8 cellular contexts compared by ENCODE assay signal in the genomic region with DNA sequence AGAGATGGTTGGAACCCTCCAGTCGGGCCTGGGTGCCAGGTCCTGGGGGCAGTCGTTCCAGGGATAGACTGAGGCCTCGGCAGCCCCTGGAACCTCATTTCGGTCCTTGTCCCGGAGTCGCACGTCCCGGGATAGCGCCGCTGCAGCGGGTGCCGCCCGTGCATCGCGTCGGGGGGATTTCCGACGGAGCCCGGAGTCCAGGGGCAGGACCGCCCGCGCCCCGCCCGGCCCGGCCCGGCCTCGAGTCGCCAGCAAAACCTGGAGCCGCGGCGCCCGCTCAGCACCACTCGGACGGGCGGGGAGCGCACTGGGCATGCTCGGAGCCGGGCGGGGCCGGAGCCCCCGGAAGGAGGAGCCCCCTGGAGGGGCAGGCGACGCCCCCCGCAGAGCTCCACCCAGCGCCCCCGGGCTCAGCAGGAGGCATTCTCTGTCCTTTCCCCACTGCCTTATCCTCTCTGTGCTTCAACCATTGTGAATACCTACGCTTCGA. TPM values are rescaled to one million over a fixed set of nuclear protein-coding genes. Genes with fewer than 3 reads are reported as not detected.
A peak's percentile ranks its signal among the peaks of the same experiment; 100 is the strongest.
DNase-seq lines count a peak whose midpoint lies in the region; ATAC-seq and TF ChIP-seq lines count a peak whose summit lies in the region.
"Had no signal": no experiment of that assay in that cellular context is flagged by ENCODE, and none has a peak within 500 bp of the region (broad histone marks: within the 10 kb centered on the region; RNA-seq: fewer than 3 reads in every experiment).

No MANE protein-coding gene starts in this region.

- H3K36me3 Mint-ChIP-seq in CD14-positive monocyte = peaks cover 0 to 8% of the 10 kb centered on the region in 2 donors

- H3K4me2 ChIP-seq in KMS-11 = no peak overlapping the region
- H3K4me2 ChIP-seq in mammary epithelial cell (ENCODE audit: insufficient read depth, low read depth, low read length) = peak overlapping the region; percentile 73
- H3K4me2 ChIP-seq in Karpas-422 (ENCODE audit: low read depth, low read length, poor library complexity, severe bottlenecking) = no peak overlapping the region

- H3K27ac Mint-ChIP-seq in CD14-positive monocyte = no peak overlapping the region

- H3K9ac ChIP-seq in KMS-11 (no peak overlapping the region), mammary epithelial cell (ENCODE audit: insufficient read depth, low read length) (no peak overlapping the region), Karpas-422 (ENCODE audit: low read length) (no peak overlapping the region)

- TF ChIP-seq CTCF in KMS-11 (conservative IDR thresholded peaks at IDR 0.05; ENCODE audit: low read depth, low read length) (no peak), mammary epithelial cell (conservative IDR thresholded peaks at IDR 0.05 in 1 of 2, IDR thresholded peaks at IDR 0.05 in 1 of 2; ENCODE audit: extremely low read depth in 1 of 2, insufficient read depth in 1 of 2, low read depth in 1 of 2, low read length in 2 of 2) (no peak), upper lobe of left lung (IDR thresholded peaks at IDR 0.05) (no peak), CD14-positive monocyte (IDR thresholded peaks at IDR 0.05) (no peak)

- in situ Hi-C loops in mammary epithelial cell (cut with MboI; ENCODE audit: low sequenced_read_pairs in 2 of 2) = no loop called here

- H3K4me3 ChIP-seq in KMS-11 (IDR thresholded peaks at IDR 0.05; ENCODE audit: insufficient read depth, low read depth, low read length) (no peak overlapping the region), mammary epithelial cell (replicated peaks in 1 of 3; ENCODE audit: insufficient read depth in 1 of 3, low read depth in 2 of 3, low read length in 3 of 3) (peak overlapping the region in 2 of 3 experiments; percentile 18 to 42), upper lobe of left lung (peak overlapping the region in 3 of 4 donors; percentile 36 to 51 (median 47)), Karpas-422 (ENCODE audit: low read length) (no peak overlapping the region)

- ATAC-seq in upper lobe of left lung (ENCODE audit: low FRiP score in 2 of 2) (peak; percentile 78 to 87), GM21447 (IDR thresholded peaks at IDR 0.05; ENCODE audit: unreplicated experiment) (no peak)

- H3K9me3 ChIP-seq in mammary epithelial cell (replicated peaks; ENCODE audit: insufficient read depth, low read length) = no peaks in the 10 kb centered on the region
- no peaks in the 10 kb centered on the region for H3K9me3 ChIP-seq in upper lobe of left lung
- no peaks in the 10 kb centered on the region for H3K9me3 ChIP-seq in Karpas-422 (ENCODE audit: low read length)

- H3K9me3 Mint-ChIP-seq in CD14-positive monocyte = peaks cover 0 to 20% (median 5%) of the 10 kb centered on the region in 7 donors

- TF ChIP-seq POLR2A in upper lobe of left lung (IDR thresholded peaks at IDR 0.05) = peak in 1 of 4 donors; percentile 49

- CTCF ChIA-PET in mammary epithelial cell (lab: Charles Lee; ENCODE audit: low non-redundant PET) = no interaction called here

- no peaks in the 10 kb centered on the region for H3K9me2 ChIP-seq in Karpas-422 (replicated peaks; ENCODE audit: insufficient read depth, low read length)

- H3K4me1 Mint-ChIP-seq in CD14-positive monocyte = peaks cover 4% of the 10 kb centered on the region

- DNase-seq in mammary epithelial cell = no peak
- peak; percentile 86 for DNase-seq in kidney tubule cell (ENCODE audit: low spot score)
- peak; percentile 80 to 93 for DNase-seq in upper lobe of left lung
- no peak for DNase-seq in Karpas-422
- DNase-seq in CD14-positive monocyte (ENCODE audit: low spot score) = no peak
- DNase-seq: MV-4-11 had no signal

- intact Hi-C loops in mammary epithelial cell (cut with micrococcal nuclease) = no loop called here
- intact Hi-C loops in CD14-positive monocyte (cut with micrococcal nuclease) = no loop called here

- dilution Hi-C loops in mammary epithelial cell (cut with HindIII; ENCODE audit: low sequenced_read_pairs) = no loop called here

- WGBS in mammary epithelial cell (ENCODE audit: low coverage, missing lambda C conversion rate) = 9% methylated on average over 12 of the region's 48 CpGs
- WGBS in upper lobe of left lung, 2 donors = 4 to 17% methylated on average over 7 to 14 of the region's 48 CpGs

- no TSS peak for BruUV-seq in mammary epithelial cell (replicated peaks; lab: Mats Ljungman, UMichigan)

- H3K4me1 ChIP-seq in KMS-11 (ENCODE audit: low read depth, poor library complexity, severe bottlenecking) = peaks cover 18% of the 10 kb centered on the region
- H3K4me1 ChIP-seq in mammary epithelial cell (ENCODE audit: insufficient read depth, low read length) = peaks cover 27% of the 10 kb centered on the region
- peaks cover 0 to 25% (median 7%) of the 10 kb centered on the region in 4 donors for H3K4me1 ChIP-seq in upper lobe of left lung
- H3K4me1 ChIP-seq in Karpas-422 (ENCODE audit: low read length) = peaks cover 4% of the 10 kb centered on the region

- TF ChIP-seq EP300 in upper lobe of left lung (IDR thresholded peaks at IDR 0.05) = no peak

- peaks cover 65 to 86% (median 80%) of the 10 kb centered on the region in 3 donors for H3K27me3 Mint-ChIP-seq in CD14-positive monocyte (ENCODE audit: low read depth in 3 of 3)

- H3K4me3 Mint-ChIP-seq in CD14-positive monocyte = peak overlapping the region in 1 of 2 donors; percentile 84

- H3K36me3 ChIP-seq in KMS-11 (ENCODE audit: insufficient read depth) (no peaks in the 10 kb centered on the region), mammary epithelial cell (ENCODE audit: insufficient read depth, low read length) (no peaks in the 10 kb centered on the region), upper lobe of left lung (no peaks in the 10 kb centered on the region), Karpas-422 (ENCODE audit: insufficient read depth, low read length) (no peaks in the 10 kb centered on the region)

- H2AFZ ChIP-seq in KMS-11 (ENCODE audit: low read depth) (peak overlapping the region; percentile 1; the same call in 1 of the 2 replicates), mammary epithelial cell (ENCODE audit: low read depth, low read length) (peak overlapping the region; percentile 76), Karpas-422 (ENCODE audit: low read length) (no peak overlapping the region)

- H3K27me3 ChIP-seq in KMS-11 (ENCODE audit: insufficient read depth, low read depth) (0 out of 2 replicates have a peak, but pooled peaks cover 7% of the 10 kb centered on the region), mammary epithelial cell (ENCODE audit: insufficient read depth, low read length) (no peaks in the 10 kb centered on the region), upper lobe of left lung (peaks cover 0 to 14% (median 4%) of the 10 kb centered on the region in 4 donors), Karpas-422 (ENCODE audit: low read length) (no peaks in the 10 kb centered on the region)

- H3K79me2 ChIP-seq in KMS-11 (ENCODE audit: insufficient read depth, low read depth) (no peaks in the 10 kb centered on the region), mammary epithelial cell (ENCODE audit: insufficient read depth, low read length) (peaks cover 30% of the 10 kb centered on the region), Karpas-422 (ENCODE audit: low read length) (no peaks in the 10 kb centered on the region)

- H3K27ac ChIP-seq in KMS-11 = no peak overlapping the region
- no peak overlapping the region for H3K27ac ChIP-seq in mammary epithelial cell (ENCODE audit: insufficient read depth, low read depth, low read length)
- H3K27ac ChIP-seq in upper lobe of left lung = peak overlapping the region in 3 of 4 donors; percentile 18 to 56 (median 42)
- no peak overlapping the region for H3K27ac ChIP-seq in Karpas-422 (ENCODE audit: low read length)

- H4K20me1 ChIP-seq in KMS-11 (ENCODE audit: insufficient read depth) (no peaks in the 10 kb centered on the region), mammary epithelial cell (ENCODE audit: insufficient read depth, low read length) (no peaks in the 10 kb centered on the region), Karpas-422 (ENCODE audit: insufficient read depth, low read depth, low read length) (no peaks in the 10 kb centered on the region)

RNA-seq across cellular contexts. Expression of gene PTPN3, which starts 1.6 kb away (rescaled TPM):
- total RNA-seq in mammary epithelial cell (10 to 100 TPM; 23.0 to 41.8 TPM), upper lobe of left lung (10 to 100 TPM; 10.2 to 26.2 (median 15.2) TPM)
- polyA plus RNA-seq in mammary epithelial cell (18.2 TPM), CD14-positive monocyte (not detected)
- polyA minus RNA-seq in mammary epithelial cell = 31.8 TPM
- not detected in 2 replicates for total RNA-seq in Karpas-422 (2014; rRNA removed; shearing (Covaris generic); ENCODE audit: low replicate concordance)

Comparison
In these comparisons a context has a peak if more than half of its experiments do, and no peak if none do; other contexts are left out.
1. H3K27ac ChIP-seq: peak in upper lobe of left lung (3 of 4); none in KMS-11 (single experiment), mammary epithelial cell (single experiment) and Karpas-422 (single experiment).
2. H3K4me3 ChIP-seq: peak in mammary epithelial cell (2 of 3) and upper lobe of left lung (3 of 4); none in KMS-11 (single experiment) and Karpas-422 (single experiment).
3. DNase-seq: peak in kidney tubule cell (single experiment) and upper lobe of left lung (2 of 2); none in mammary epithelial cell (single experiment), Karpas-422 (single experiment) and CD14-positive monocyte (single experiment).
4. RNA of gene PTPN3, which starts 1.6 kb away (total RNA-seq): 23.0 to 41.8 TPM in mammary epithelial cell and 10.2 to 26.2 TPM in upper lobe of left lung; not detected in Karpas-422; every median in the first group is over 10 times any median in the second.